Comparison of ENCODE assay signal across 8 cellular contexts in genomic region chr7:19051767-19052375, GRCh38.
DNase-seq lines count a peak whose midpoint lies in the region; ATAC-seq and TF ChIP-seq lines count a peak whose summit lies in the region.

No MANE protein-coding gene starts in this region.

- ATAC-seq in GM18498 (IDR thresholded peaks at IDR 0.05; ENCODE audit: unreplicated experiment) (peak; percentile 90), HG02884 (IDR thresholded peaks at IDR 0.05; ENCODE audit: unreplicated experiment) (peak; percentile 91)

- DNase-seq in COLO668 (lab: John Stamatoyannopoulos, UW; ENCODE audit: unreplicated experiment) (peak; percentile 54), NCI-H2171 treated with DMSO at 0.1 percent for 48 hours (lab: John Stamatoyannopoulos, UW) (peak; percentile 8), medulla oblongata (ENCODE audit: extremely low spot score) (peak; percentile 5), posterior vena cava (ENCODE audit: low spot score) (no peak), AG08395 (ENCODE audit: low spot score) (no peak)

- no peaks in the 10 kb centered on the region for H3K4me1 Mint-ChIP-seq in brain

- peak; percentile 23 to 55 for TF ChIP-seq CTCF in brain (conservative IDR thresholded peaks at IDR 0.05)

- peaks cover 6% of the 10 kb centered on the region for H3K36me3 Mint-ChIP-seq in brain

- no peak overlapping the region for H3K4me3 Mint-ChIP-seq in brain

- H3K27me3 Mint-ChIP-seq in brain, result no peaks in the 10 kb centered on the region

- intact Hi-C loops in posterior vena cava (cut with DNase I), result loop anchor here in 1 of 2 donors (5.0 kb wide), 1 partner anchor 1560 kb away; no protein-coding TSS in a partner anchor

- H3K9me3 Mint-ChIP-seq in brain, result peaks cover 29 to 46% (median 34%) of the 10 kb centered on the region in 5 experiments

- no peak overlapping the region for H3K27ac Mint-ChIP-seq in brain

Comparison
In these comparisons a context has a peak if more than half of its experiments do, and no peak if none do; other contexts are left out.
1. DNase-seq: peak in COLO668 (single experiment), NCI-H2171 treated with DMSO at 0.1 percent for 48 hours (single experiment) and medulla oblongata (single experiment); none in posterior vena cava (single experiment) and AG08395 (single experiment).